Comparison of ENCODE assay signal across 1 cellular context in genomic region chr11:45471002-45471665, GRCh38.
TF ChIP-seq lines count a peak whose summit lies in the region.

No MANE protein-coding gene starts in this region.

TF ChIP-seq in IMR-90, 13 proteins besides CTCF, POLR2A, EP300 and RAD21 (continued from another document):
- no peak for TF ChIP-seq CHD1 (IDR thresholded peaks at IDR 0.05; ENCODE audit: low read depth, low read length)
- TF ChIP-seq ELK1 (IDR thresholded peaks at IDR 0.05; ENCODE audit: borderline replicate concordance, low read depth, low read length): no peak
- no peak for TF ChIP-seq BHLHE40 (IDR thresholded peaks at IDR 0.05; ENCODE audit: low read depth, low read length)
- no peak for TF ChIP-seq RCOR1 (IDR thresholded peaks at IDR 0.05; ENCODE audit: insufficient replicate concordance, low read length)
